In the genomic region with DNA sequence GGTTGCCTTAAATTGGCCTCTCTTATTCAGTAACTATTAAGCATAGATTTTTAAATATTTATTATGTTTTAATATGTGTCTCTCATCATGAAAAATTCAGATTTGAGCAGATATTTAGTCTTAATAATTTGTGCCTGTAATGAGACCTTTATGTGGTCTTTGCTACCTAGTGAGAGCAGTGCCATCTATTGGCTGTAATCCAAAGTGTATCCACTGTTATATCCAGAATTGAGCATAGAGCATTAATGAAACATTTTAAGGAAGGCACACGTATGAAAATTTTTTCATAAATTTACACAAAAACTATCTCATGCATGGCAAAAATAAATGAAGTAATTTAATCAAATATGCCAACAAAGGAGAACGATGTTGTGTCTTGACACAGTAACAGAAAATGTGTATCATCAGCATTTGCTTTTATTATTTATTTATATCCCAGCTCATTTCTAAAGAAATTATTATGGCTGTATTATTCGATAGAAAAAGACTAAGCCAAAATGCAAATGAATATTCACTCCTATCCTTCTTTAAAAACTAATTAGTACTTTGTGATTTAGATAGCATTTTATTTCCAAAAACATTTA, we compare ENCODE assay signal across 8 cellular contexts.
DNase-seq lines count a peak whose midpoint lies in the region; ATAC-seq, FAIRE-seq and TF ChIP-seq lines count a peak whose summit lies in the region.

No MANE protein-coding gene starts in this region.

- DNase-seq in AG09319 (ENCODE audit: extremely low read depth, low read depth) (no peak), HTR-8/SVneo (ENCODE audit: insufficient read length, low spot score) (peak; percentile 18), RCC 7860 (ENCODE audit: low spot score) (peak; percentile 39), germinal center (ENCODE audit: low spot score) (peak; percentile 8), NCI-H187 (lab: John Stamatoyannopoulos, UW) (no peak)
- no peak for DNase-seq in activated CD4-positive, alpha-beta T cell treated with anti-CD3 and anti-CD28 coated beads, Interleukin-2, amount 50 U/mL, for 1 hour

- TF ChIP-seq POLR2A in GM18505 (IDR thresholded peaks at IDR 0.05; ENCODE audit: borderline replicate concordance, extremely low read depth, insufficient read depth, insufficient read length) = no peak

- ATAC-seq in GM18505 (IDR thresholded peaks at IDR 0.05; ENCODE audit: unreplicated experiment) = peak; percentile 50
- no peak for ATAC-seq in HG03571 (IDR thresholded peaks at IDR 0.05; ENCODE audit: unreplicated experiment)

- no peak for FAIRE-seq in HTR-8/SVneo (lab: Jason Lieb, UNC)
- peak; percentile 72 for FAIRE-seq in RCC 7860 (lab: Jason Lieb, UNC)

- peak; percentile 20 for TF ChIP-seq CTCF in AG09319 (IDR thresholded peaks at IDR 0.05; ENCODE audit: low read depth, low read length)

Comparison
In these comparisons a context has a peak if more than half of its experiments do, and no peak if none do; other contexts are left out.
1. DNase-seq: peak in HTR-8/SVneo (single experiment), RCC 7860 (single experiment) and germinal center (single experiment); none in AG09319 (single experiment), NCI-H187 (0 of 2) and activated CD4-positive, alpha-beta T cell treated with anti-CD3 and anti-CD28 coated beads, Interleukin-2, amount 50 U/mL, for 1 hour (single experiment).